Comparison of ENCODE assay signal across 9 cellular contexts in genomic region chr1:226676381-226676780, GRCh38.
DNase-seq lines count a peak whose midpoint lies in the region; ATAC-seq, FAIRE-seq and TF ChIP-seq lines count a peak whose summit lies in the region.
"Had no signal": no experiment of that assay in that cellular context is flagged by ENCODE, and none has a peak within 500 bp of the region (broad histone marks: within the 10 kb centered on the region; RNA-seq: fewer than 3 reads in every experiment).

No MANE protein-coding gene starts in this region.

- TF ChIP-seq CTCF in activated CD8-positive, alpha-beta T cell treated with anti-CD3 and anti-CD28 coated beads for 36 hours (IDR thresholded peaks at IDR 0.05) = no peak
- TF ChIP-seq CTCF in keratinocyte (optimal IDR thresholded peaks at IDR 0.05 in 1 of 3, IDR thresholded peaks at IDR 0.05 in 1 of 3, conservative IDR thresholded peaks at IDR 0.05 in 1 of 3; ENCODE audit: extremely low read depth in 1 of 3, insufficient read depth in 2 of 3, low read length in 3 of 3) (no peak), thoracic aorta (IDR thresholded peaks at IDR 0.05) (no peak)

- H3K9me1 ChIP-seq in keratinocyte (ENCODE audit: control insufficient read depth, extremely low read depth, insufficient read depth, low read length) = no peaks in the 10 kb centered on the region

- FAIRE-seq in keratinocyte (lab: Jason Lieb, UNC) = no peak

- no peak for ATAC-seq in activated T-cell treated with anti-CD3 and anti-CD28 coated beads, Interleukin-2, amount 50 U/mL, for 72 hours (replicated peaks in 1 of 2)
- ATAC-seq in activated T-cell treated with anti-CD3 and anti-CD28 coated beads, Interleukin-2, amount 50 U/mL, for 4 hours = no peak
- ATAC-seq in activated CD8-positive, alpha-beta T cell treated with anti-CD3 and anti-CD28 coated beads for 36 hours = no peak
- no peak for ATAC-seq in thoracic aorta (ENCODE audit: insufficient number of reproducible peaks, low FRiP score, low read depth)
- no peak for ATAC-seq in HG03045 (IDR thresholded peaks at IDR 0.05; ENCODE audit: unreplicated experiment)

- POLR2A ChIA-PET in activated CD8-positive, alpha-beta T cell treated with anti-CD3 and anti-CD28 coated beads for 36 hours (lab: Charles Lee) = interaction anchor here (0.6 to 9.3 kb wide), 11 partner anchors 9 to 61 kb away, joined by 3 to 56 read pairs (median 4); no protein-coding TSS in a partner anchor

- CTCF ChIA-PET in activated CD8-positive, alpha-beta T cell treated with anti-CD3 and anti-CD28 coated beads for 36 hours (lab: Charles Lee) = interaction anchor here (0.8 to 4.8 kb wide), 7 partner anchors 8 to 50 kb away, joined by 3 to 23 read pairs (median 7); no protein-coding TSS in a partner anchor

- no peaks in the 10 kb centered on the region for H3K79me2 ChIP-seq in keratinocyte (ENCODE audit: control insufficient read depth, insufficient read depth, low read length)

- H3K9me3 Mint-ChIP-seq in activated T-cell treated with anti-CD3 and anti-CD28 coated beads, Interleukin-2, amount 50 U/mL, for 72 hours = no peaks in the 10 kb centered on the region
- no peaks in the 10 kb centered on the region for H3K9me3 Mint-ChIP-seq in activated T-cell treated with anti-CD3 and anti-CD28 coated beads, Interleukin-2, amount 50 U/mL, for 4 hours
- no peaks in the 10 kb centered on the region for H3K9me3 Mint-ChIP-seq in activated CD8-positive, alpha-beta T cell treated with anti-CD3 and anti-CD28 coated beads for 36 hours

- H3K4me1 ChIP-seq in keratinocyte (ENCODE audit: control insufficient read depth, extremely low read depth, insufficient read depth, low read length) = peaks cover 33% of the 10 kb centered on the region
- peaks cover 34 to 62% of the 10 kb centered on the region in 2 donors for H3K4me1 ChIP-seq in thoracic aorta (ENCODE audit: control insufficient read depth in 1 of 2, low read depth in 2 of 2)
- H3K4me1 ChIP-seq: BE2C had no signal

- H3K27ac Mint-ChIP-seq in activated T-cell treated with anti-CD3 and anti-CD28 coated beads, Interleukin-2, amount 50 U/mL, for 72 hours = peak overlapping the region; percentile 86
- peak overlapping the region; percentile 94 for H3K27ac Mint-ChIP-seq in activated CD8-positive, alpha-beta T cell treated with anti-CD3 and anti-CD28 coated beads for 36 hours

- intact Hi-C loops in activated CD8-positive, alpha-beta T cell treated with anti-CD3 and anti-CD28 coated beads for 36 hours (cut with micrococcal nuclease) = loop anchor here (5.0 kb wide), 1 partner anchor 34 kb away; no protein-coding TSS in a partner anchor

- peaks cover 11 to 17% of the 10 kb centered on the region in 2 donors for H3K36me3 Mint-ChIP-seq in activated T-cell treated with anti-CD3 and anti-CD28 coated beads, Interleukin-2, amount 50 U/mL, for 72 hours (ENCODE audit: insufficient read depth in 2 of 2)
- peaks cover 20% of the 10 kb centered on the region for H3K36me3 Mint-ChIP-seq in activated T-cell treated with anti-CD3 and anti-CD28 coated beads, Interleukin-2, amount 50 U/mL, for 4 hours (ENCODE audit: insufficient read depth)
- peaks cover 32% of the 10 kb centered on the region for H3K36me3 Mint-ChIP-seq in activated CD8-positive, alpha-beta T cell treated with anti-CD3 and anti-CD28 coated beads for 36 hours (ENCODE audit: low read depth)

- H3K27me3 ChIP-seq in keratinocyte (ENCODE audit: control insufficient read depth, extremely low read depth, insufficient read depth, low read length) = no peaks in the 10 kb centered on the region
- H3K27me3 ChIP-seq in thoracic aorta (replicated peaks; ENCODE audit: insufficient read depth) = no peaks in the 10 kb centered on the region
- H3K27me3 ChIP-seq: BE2C had no signal

- H3K4me3 ChIP-seq in keratinocyte (ENCODE audit: control insufficient read depth in 2 of 3, extremely low read depth in 1 of 3, insufficient read depth in 2 of 3, low read depth in 1 of 3, low read length in 3 of 3) (no peak overlapping the region), thoracic aorta (no peak overlapping the region)

- dilution Hi-C loops in keratinocyte (cut with MboI; ENCODE audit: extremely low pct_ligation_motif_present, low sequenced_read_pairs) = no loop called here

- H2AFZ ChIP-seq in keratinocyte (ENCODE audit: control insufficient read depth, low read length) = no peak overlapping the region

- H3K9me3 ChIP-seq in keratinocyte (ENCODE audit: control insufficient read depth, low read depth, low read length) (no peaks in the 10 kb centered on the region), thoracic aorta (no peaks in the 10 kb centered on the region)
- H3K9me3 ChIP-seq: BE2C had no signal

- no peak for DNase-seq in activated T-cell treated with anti-CD3 and anti-CD28 coated beads, Interleukin-2, amount 50 U/mL, for 72 hours
- DNase-seq in activated T-cell treated with anti-CD3 and anti-CD28 coated beads, Interleukin-2, amount 50 U/mL, for 4 hours = no peak
- no peak for DNase-seq in activated CD8-positive, alpha-beta T cell treated with anti-CD3 and anti-CD28 coated beads for 36 hours
- DNase-seq in keratinocyte (ENCODE audit: low read depth, low spot score) (no peak), thoracic aorta (ENCODE audit: low spot score) (no peak), activated gamma-delta T cell (lab: John Stamatoyannopoulos, UW) (no peak), NCI-H524 (lab: John Stamatoyannopoulos, UW) (no peak)
- DNase-seq: BE2C had no signal

- H3K27ac ChIP-seq in keratinocyte (ENCODE audit: control insufficient read depth, insufficient read depth, low read length) (peak overlapping the region; percentile 74), thoracic aorta (peak overlapping the region; percentile 79 to 95)

- peak overlapping the region; percentile 76 to 81 for H3K4me3 Mint-ChIP-seq in activated T-cell treated with anti-CD3 and anti-CD28 coated beads, Interleukin-2, amount 50 U/mL, for 72 hours
- no peak overlapping the region for H3K4me3 Mint-ChIP-seq in activated T-cell treated with anti-CD3 and anti-CD28 coated beads, Interleukin-2, amount 50 U/mL, for 4 hours
- peak overlapping the region; percentile 68 for H3K4me3 Mint-ChIP-seq in activated CD8-positive, alpha-beta T cell treated with anti-CD3 and anti-CD28 coated beads for 36 hours

- H3K9ac ChIP-seq in keratinocyte (ENCODE audit: control insufficient read depth, extremely low read depth, insufficient read depth, low read length) = peak overlapping the region; percentile 57

- H3K36me3 ChIP-seq in keratinocyte (ENCODE audit: control insufficient read depth in 2 of 2, extremely low read depth in 1 of 2, insufficient read depth in 2 of 2, low read length in 2 of 2) = no peaks in the 10 kb centered on the region
- no peaks in the 10 kb centered on the region for H3K36me3 ChIP-seq in thoracic aorta
- H3K36me3 ChIP-seq: BE2C had no signal

- H3K4me1 Mint-ChIP-seq in activated T-cell treated with anti-CD3 and anti-CD28 coated beads, Interleukin-2, amount 50 U/mL, for 72 hours (ENCODE audit: low read depth) = peaks cover 96% of the 10 kb centered on the region
- H3K4me1 Mint-ChIP-seq in activated T-cell treated with anti-CD3 and anti-CD28 coated beads, Interleukin-2, amount 50 U/mL, for 4 hours (ENCODE audit: low read depth) = peaks cover 99% of the 10 kb centered on the region
- peaks cover 92% of the 10 kb centered on the region for H3K4me1 Mint-ChIP-seq in activated CD8-positive, alpha-beta T cell treated with anti-CD3 and anti-CD28 coated beads for 36 hours (ENCODE audit: low read depth)

- no peaks in the 10 kb centered on the region for H4K20me1 ChIP-seq in keratinocyte (ENCODE audit: control insufficient read depth, extremely low read depth, insufficient read depth, low read length)

- peak overlapping the region; percentile 70 for H3K4me2 ChIP-seq in keratinocyte (ENCODE audit: control insufficient read depth, extremely low read depth, insufficient read depth, low read depth, low read length)

- H3K27me3 Mint-ChIP-seq in activated T-cell treated with anti-CD3 and anti-CD28 coated beads, Interleukin-2, amount 50 U/mL, for 72 hours (ENCODE audit: low read depth) = no peaks in the 10 kb centered on the region
- H3K27me3 Mint-ChIP-seq in activated T-cell treated with anti-CD3 and anti-CD28 coated beads, Interleukin-2, amount 50 U/mL, for 4 hours (ENCODE audit: low read depth) = no peaks in the 10 kb centered on the region
- no peaks in the 10 kb centered on the region for H3K27me3 Mint-ChIP-seq in activated CD8-positive, alpha-beta T cell treated with anti-CD3 and anti-CD28 coated beads for 36 hours
